In genomic region chrX:153200462-153200861, GRCh38 we compare ENCODE assay signal across 8 cellular contexts. TPM values are rescaled to one million over a fixed set of nuclear protein-coding genes. Genes with fewer than 3 reads are reported as not detected.
"Had no signal": no experiment of that assay in that cellular context is flagged by ENCODE, and none has a peak within 500 bp of the region (broad histone marks: within the 10 kb centered on the region; RNA-seq: fewer than 3 reads in every experiment).

No MANE protein-coding gene starts in this region.

- ATAC-seq: HCT116 had no signal

- H3K36me3 ChIP-seq: HAP-1 had no signal

- H3K4me3 ChIP-seq: GM23248, HAP-1 had no signal

- H3K9me3 ChIP-seq: HAP-1 had no signal

- H3K27ac ChIP-seq: GM23248, HL-60 had no signal

- DNase-seq: GM23248, GOT3, H7, KG1 had no signal

- H3K9ac ChIP-seq: GM23248 had no signal

- H2AFZ ChIP-seq: GM23248 had no signal

- H3K4me1 ChIP-seq: HAP-1 had no signal

RNA-seq across cellular contexts. Expression of gene MAGEA1, which starts 21.4 kb away (rescaled TPM):
- total RNA-seq: GM23248, H7 had no signal
- polyA plus RNA-seq: GM23248, IgD-negative memory B cell had no signal
